8 cellular contexts compared by ENCODE assay signal in genomic region chr9:124771021-124771866, GRCh38. TPM values are rescaled to one million over a fixed set of nuclear protein-coding genes. Genes with fewer than 3 reads are reported as not detected.
A peak's percentile ranks its signal among the peaks of the same experiment; 100 is the strongest.
DNase-seq lines count a peak whose midpoint lies in the region; ATAC-seq and TF ChIP-seq lines count a peak whose summit lies in the region.

TSS of gene NR6A1 (minus strand) at chr9:124771311.

- H3K36me3 Mint-ChIP-seq in natural killer cell, result no peaks in the 10 kb centered on the region

- peak within 1 kb of the TSS; percentile 91 for H3K4me3 Mint-ChIP-seq in natural killer cell

- peak within 1 kb of the TSS; percentile 63 for H3K4me3 ChIP-seq in fibroblast of mammary gland (ENCODE audit: control insufficient read depth, low read depth, low read length)

- intact Hi-C loops in natural killer cell (cut with micrococcal nuclease), result loop anchor here (1.0 to 5.0 kb wide), 3 partner anchors 101 to 372 kb away; partner anchors contain the start of genes GOLGA1 and SCAI

- no peaks in the 10 kb centered on the region for H3K9me3 Mint-ChIP-seq in natural killer cell

- H3K27ac Mint-ChIP-seq in natural killer cell, result peak within 1 kb of the TSS; percentile 88 to 89

- H3K9me3 ChIP-seq in KOPT-K1 (ENCODE audit: insufficient read depth, low read length, poor library complexity, severe bottlenecking), result no peaks in the 10 kb centered on the region

- peak; percentile 87 for ATAC-seq in GM21825 (IDR thresholded peaks at IDR 0.05; ENCODE audit: unreplicated experiment)
- ATAC-seq in natural killer cell, result peak; percentile 90 to 96 (median 90)

- H3K27me3 Mint-ChIP-seq in natural killer cell (ENCODE audit: low read depth in 2 of 2), result peaks cover 51 to 55% of the 10 kb centered on the region in 2 donors

- no peaks in the 10 kb centered on the region for H3K36me3 ChIP-seq in KOPT-K1 (ENCODE audit: insufficient read depth, low read length)

- DNase-seq in EL (peak; percentile 97), RKO (ENCODE audit: low spot score) (peak; percentile 98), fibroblast of mammary gland (ENCODE audit: low read depth) (peak; percentile 92), natural killer cell (peak; percentile 94)
- peak; percentile 85 to 89 for DNase-seq in activated T-helper 1 cell treated with anti-CD3 and anti-CD28 coated beads, Interleukin-2, amount 50 U/mL, for 16 hours (ENCODE audit: low read depth in 1 of 2, low spot score in 1 of 2)
- peak; percentile 81 to 90 (median 88) for DNase-seq in stimulated activated naive CD4-positive, alpha-beta T cell (lab: John Stamatoyannopoulos, UW)

- peaks cover 41 to 42% of the 10 kb centered on the region in 2 donors for H3K4me1 Mint-ChIP-seq in natural killer cell

- peak within 1 kb of the TSS; percentile 40 for H3K27ac ChIP-seq in KOPT-K1 (ENCODE audit: low read depth, low read length, poor library complexity, severe bottlenecking)

- no peak for TF ChIP-seq CTCF in fibroblast of mammary gland (conservative IDR thresholded peaks at IDR 0.05; ENCODE audit: control insufficient read depth, insufficient read depth, low read depth, low read length)
- no peak for TF ChIP-seq CTCF in natural killer cell (IDR thresholded peaks at IDR 0.05)

RNA-seq across cellular contexts. Expression of gene NR6A1, which starts in this region (rescaled TPM):
- total RNA-seq in natural killer cell, result under 1 TPM; 0.07 to 0.75 (median 0.49) TPM

Comparison
In these comparisons a context has a peak if more than half of its experiments do, and no peak if none do; other contexts are left out.
1. Peak in every context shown above with its lines: DNase-seq, ATAC-seq, H3K4me3 ChIP-seq and H3K27ac ChIP-seq.
2. Peak in DNase-seq and ATAC-seq in natural killer cell; RNA of the gene not detected or under 1 TPM.